Comparison of ENCODE assay signal across 8 cellular contexts in genomic region chr4:76377922-76378321, GRCh38. TPM values are rescaled to one million over a fixed set of nuclear protein-coding genes. Genes with fewer than 3 reads are reported as not detected.
DNase-seq lines count a peak whose midpoint lies in the region; ATAC-seq and TF ChIP-seq lines count a peak whose summit lies in the region.

No MANE protein-coding gene starts in this region.

- no peak overlapping the region for H3K4me3 Mint-ChIP-seq in neural crest cell

- H3K36me3 Mint-ChIP-seq in neural crest cell (ENCODE audit: low read depth) = peaks cover 10% of the 10 kb centered on the region

- H2AFZ ChIP-seq in ACC112 (ENCODE audit: low read length, unreplicated experiment) = peak overlapping the region; percentile 52

- H3K4me3 ChIP-seq in ACC112 (ENCODE audit: low read depth, low read length) = peak overlapping the region; percentile 35; the same call in 1 of the 2 replicates

- in situ Hi-C loops in SK-MEL-5 (cut with HindIII; ENCODE audit: low pct_unique_long_range_greater_than_20kb, low sequenced_read_pairs) = no loop called here

- no peak for ATAC-seq in activated CD4-positive, CD25-positive, alpha-beta regulatory T cell treated with anti-CD3 and anti-CD28 coated beads, Interleukin-2, amount 50 U/mL, for 24 hours
- ATAC-seq in HG03571 (IDR thresholded peaks at IDR 0.05; ENCODE audit: unreplicated experiment) (no peak), GM18502 (IDR thresholded peaks at IDR 0.05; ENCODE audit: poor library complexity, unreplicated experiment) (no peak)

- no peaks in the 10 kb centered on the region for H3K27me3 ChIP-seq in ACC112 (ENCODE audit: insufficient read depth, low read length)

- H3K27me3 Mint-ChIP-seq in neural crest cell (ENCODE audit: low read depth) = peaks cover 59% of the 10 kb centered on the region

- no peaks in the 10 kb centered on the region for H3K79me2 ChIP-seq in ACC112 (ENCODE audit: control insufficient read depth, insufficient read depth, low read length, unreplicated experiment)

- H3K4me1 Mint-ChIP-seq in neural crest cell = peaks cover 14% of the 10 kb centered on the region

- H3K27ac ChIP-seq in ACC112 (ENCODE audit: low read depth, low read length) = no peak overlapping the region

- peak; percentile 47 for DNase-seq in SK-MEL-5 (ENCODE audit: low read depth, low spot score)
- peak; percentile 36 for DNase-seq in central memory CD4-positive, alpha-beta T cell
- peak; percentile 47 for DNase-seq in neural crest cell (ENCODE audit: low read depth, low spot score)

- H3K27ac Mint-ChIP-seq in neural crest cell (ENCODE audit: unreplicated experiment) = no peak overlapping the region

- H3K9me3 Mint-ChIP-seq in neural crest cell = peaks cover 13% of the 10 kb centered on the region

- TF ChIP-seq CTCF in GM12874 (IDR thresholded peaks at IDR 0.05; ENCODE audit: insufficient read depth, low read depth, low read length) = peak; percentile 52; the same call in 1 of the 2 replicates
- peak; percentile 79 for TF ChIP-seq CTCF in neural crest cell (conservative IDR thresholded peaks at IDR 0.05)

- no peaks in the 10 kb centered on the region for H3K36me3 ChIP-seq in ACC112 (ENCODE audit: insufficient read depth, low read length)

- H3K4me1 ChIP-seq in ACC112 (ENCODE audit: control insufficient read depth, insufficient read depth, low read length, unreplicated experiment) = peaks cover 15% of the 10 kb centered on the region

RNA-seq across cellular contexts. Expression of gene CCDC158, which starts 43.0 kb away (rescaled TPM):
- total RNA-seq in SK-MEL-5 (2014; rRNA removed; shearing (Covaris generic)) = 0.26 TPM in 1 of 2 replicates, not detected in the other
- not detected in 2 replicates for polyA plus RNA-seq in SK-MEL-5 (2015; cell fraction: cytosol; rRNA removed)
- polyA plus RNA-seq in SK-MEL-5 (2015; cell fraction: nucleus; rRNA removed) = not detected in 2 replicates
- not detected in 2 replicates for total RNA-seq in neural crest cell

RNA-seq across cellular contexts. Expression of gene SHROOM3, which starts 57.1 kb away (rescaled TPM):
- 0.82 and 0.88 TPM in 2 replicates for total RNA-seq in SK-MEL-5 (2014; rRNA removed; shearing (Covaris generic))
- 0.63 and 1.7 TPM in 2 replicates for polyA plus RNA-seq in SK-MEL-5 (2015; cell fraction: cytosol; rRNA removed)
- 0.12 and 0.25 TPM in 2 replicates for polyA plus RNA-seq in SK-MEL-5 (2015; cell fraction: nucleus; rRNA removed)
- 36.4 and 40.1 TPM in 2 replicates for total RNA-seq in neural crest cell

Comparison
In these comparisons a context has a peak if more than half of its experiments do, and no peak if none do; other contexts are left out.
1. RNA of gene SHROOM3, which starts 57.1 kb away (total RNA-seq): 36.4 to 40.1 TPM in neural crest cell; 0.82 to 0.88 TPM in SK-MEL-5; every median in the first group is over 10 times any median in the second.
2. Peak in every context shown above with its lines, with median percentiles within 50 percentile points of each other: DNase-seq.